In genomic region chr17:13074026-13074425, GRCh38 we compare ENCODE assay signal across 21 cellular contexts. TPM values are rescaled to one million over a fixed set of nuclear protein-coding genes. Genes with fewer than 3 reads are reported as not detected.
DNase-seq lines count a peak whose midpoint lies in the region; ATAC-seq, FAIRE-seq and TF ChIP-seq lines count a peak whose summit lies in the region.
"Had no signal": no experiment of that assay in that cellular context is flagged by ENCODE, and none has a peak within 500 bp of the region (broad histone marks: within the 10 kb centered on the region; RNA-seq: fewer than 3 reads in every experiment).

No MANE protein-coding gene starts in this region.

- FAIRE-seq in HTR-8/SVneo (lab: Jason Lieb, UNC): no peak
- FAIRE-seq: endometrium, H1 had no signal

- no peaks in the 10 kb centered on the region for H3K36me3 Mint-ChIP-seq in MCF 10A (ENCODE audit: insufficient read depth, unreplicated experiment)
- H3K36me3 Mint-ChIP-seq in activated naive CD8-positive, alpha-beta T cell treated with anti-CD3 and anti-CD28 coated beads for 36 hours: no peaks in the 10 kb centered on the region
- H3K36me3 Mint-ChIP-seq: naive thymus-derived CD4-positive, alpha-beta T cell had no signal

- H3K4me1 ChIP-seq in breast epithelium: no peaks in the 10 kb centered on the region

- H3K36me3 ChIP-seq in breast epithelium: no peaks in the 10 kb centered on the region

- H3K4me3 Mint-ChIP-seq in MCF 10A (ENCODE audit: unreplicated experiment): no peak overlapping the region
- H3K4me3 Mint-ChIP-seq in activated naive CD8-positive, alpha-beta T cell treated with anti-CD3 and anti-CD28 coated beads for 36 hours: no peak overlapping the region
- H3K4me3 Mint-ChIP-seq: central memory CD8-positive, alpha-beta T cell; naive thymus-derived CD4-positive, alpha-beta T cell had no signal

- peaks cover 6% of the 10 kb centered on the region for H3K4me1 Mint-ChIP-seq in MCF 10A (ENCODE audit: insufficient read depth, unreplicated experiment)
- no peaks in the 10 kb centered on the region for H3K4me1 Mint-ChIP-seq in activated naive CD8-positive, alpha-beta T cell treated with anti-CD3 and anti-CD28 coated beads for 36 hours
- H3K4me1 Mint-ChIP-seq: central memory CD8-positive, alpha-beta T cell; naive thymus-derived CD4-positive, alpha-beta T cell had no signal

- H3K27ac ChIP-seq in breast epithelium: no peak overlapping the region
- H3K27ac ChIP-seq: 22Rv1 had no signal

- intact Hi-C loops in MCF 10A (cut with micrococcal nuclease): no loop called here
- intact Hi-C loops in breast epithelium (cut with DNase I; ENCODE audit: low total_unique reads): no loop called here
- intact Hi-C loops in Right ventricle myocardium superior (cut with DNase I): no loop called here

- no peak for TF ChIP-seq POLR2A in breast epithelium (IDR thresholded peaks at IDR 0.05)

- no peaks in the 10 kb centered on the region for H3K9me3 ChIP-seq in breast epithelium

- no peaks in the 10 kb centered on the region for H3K27me3 ChIP-seq in breast epithelium

- no peaks in the 10 kb centered on the region for H3K9me3 Mint-ChIP-seq in MCF 10A (ENCODE audit: unreplicated experiment)
- H3K9me3 Mint-ChIP-seq in activated naive CD8-positive, alpha-beta T cell treated with anti-CD3 and anti-CD28 coated beads for 36 hours: no peaks in the 10 kb centered on the region
- H3K9me3 Mint-ChIP-seq: central memory CD8-positive, alpha-beta T cell had no signal

- H3K27me3 Mint-ChIP-seq in MCF 10A (ENCODE audit: insufficient read depth, unreplicated experiment): peaks cover 25% of the 10 kb centered on the region
- peaks cover 13% of the 10 kb centered on the region for H3K27me3 Mint-ChIP-seq in activated naive CD8-positive, alpha-beta T cell treated with anti-CD3 and anti-CD28 coated beads for 36 hours

- in situ Hi-C loops in astrocyte of the spinal cord (cut with HindIII; ENCODE audit: low sequenced_read_pairs): no loop called here

- BruUV-seq in MCF 10A (replicated peaks; lab: Mats Ljungman, UMichigan): no TSS peak

- H3K27ac Mint-ChIP-seq in MCF 10A (ENCODE audit: low read depth, unreplicated experiment): no peak overlapping the region
- no peak overlapping the region for H3K27ac Mint-ChIP-seq in activated naive CD8-positive, alpha-beta T cell treated with anti-CD3 and anti-CD28 coated beads for 36 hours
- H3K27ac Mint-ChIP-seq: naive thymus-derived CD4-positive, alpha-beta T cell had no signal

- no peak overlapping the region for H3K4me3 ChIP-seq in breast epithelium
- no peak overlapping the region for H3K4me3 ChIP-seq in astrocyte of the spinal cord (ENCODE audit: low read depth, low read length)

- ATAC-seq in Right ventricle myocardium superior (ENCODE audit: poor library complexity) (peak; percentile 82), HG03469 (IDR thresholded peaks at IDR 0.05; ENCODE audit: unreplicated experiment) (no peak), GM18867 (IDR thresholded peaks at IDR 0.05; ENCODE audit: unreplicated experiment) (no peak)
- ATAC-seq: left colon; naive thymus-derived CD4-positive, alpha-beta T cell had no signal

- DNase-seq in MCF 10A (ENCODE audit: unreplicated experiment): peak; percentile 36
- no peak for DNase-seq in breast epithelium (ENCODE audit: low spot score in 2 of 2)
- peak; percentile 6 for DNase-seq in astrocyte of the spinal cord (ENCODE audit: low read depth, low spot score)
- no peak for DNase-seq in Right ventricle myocardium superior
- no peak for DNase-seq in activated naive CD8-positive, alpha-beta T cell treated with anti-CD3 and anti-CD28 coated beads for 36 hours
- no peak for DNase-seq in HTR-8/SVneo (ENCODE audit: insufficient read length, low spot score)
- DNase-seq: activated CD4-positive, CD25-positive, alpha-beta regulatory T cell treated with anti-CD3 and anti-CD28 coated beads, Interleukin-2, amount 50 U/mL, for 72 hours; activated naive CD4-positive, alpha-beta T cell treated with anti-CD3 and anti-CD28 coated beads, Interleukin-2, amount 50 U/mL, for 16 hours; COR-L47; KBM-7; left colon; naive thymus-derived CD4-positive, alpha-beta T cell; NCI-H1694; NCI-H510A treated with DMSO at 0.1 percent for 48 hours; T-helper 2 cell had no signal

- POLR2A ChIA-PET in MCF 10A (lab: Yijun Ruan, JAX): no interaction called here

- TF ChIP-seq CTCF in MCF 10A (IDR thresholded peaks at IDR 0.05; ENCODE audit: unreplicated experiment): no peak
- TF ChIP-seq CTCF in breast epithelium (IDR thresholded peaks at IDR 0.05): no peak
- TF ChIP-seq CTCF in astrocyte of the spinal cord (IDR thresholded peaks at IDR 0.05; ENCODE audit: low read depth, low read length): no peak

- CTCF ChIA-PET in MCF 10A (lab: Yijun Ruan, JAX): interaction anchor here (0.5 to 1.3 kb wide), 2 partner anchors 40 to 63 kb away, joined by 3 read pairs; no protein-coding TSS in a partner anchor

RNA-seq across cellular contexts. Expression of gene ELAC2, which starts 56.2 kb away (rescaled TPM):
- 67.1 and 67.4 TPM in 2 replicates for total RNA-seq in MCF 10A (2022)
- total RNA-seq in breast epithelium: 10 to 100 TPM; 67.2 to 83.0 (median 76.4) TPM
- 62.5 TPM for total RNA-seq in Right ventricle myocardium superior
- 10 to 100 TPM; 90.2 to 90.3 TPM for total RNA-seq in activated naive CD8-positive, alpha-beta T cell treated with anti-CD3 and anti-CD28 coated beads for 36 hours

Comparison
In these comparisons a context has a peak if more than half of its experiments do, and no peak if none do; other contexts are left out.
1. DNase-seq: peak in MCF 10A (single experiment) and astrocyte of the spinal cord (single experiment); none in breast epithelium (0 of 2), Right ventricle myocardium superior (single experiment), activated naive CD8-positive, alpha-beta T cell treated with anti-CD3 and anti-CD28 coated beads for 36 hours (single experiment) and HTR-8/SVneo (single experiment).